In the genomic region with DNA sequence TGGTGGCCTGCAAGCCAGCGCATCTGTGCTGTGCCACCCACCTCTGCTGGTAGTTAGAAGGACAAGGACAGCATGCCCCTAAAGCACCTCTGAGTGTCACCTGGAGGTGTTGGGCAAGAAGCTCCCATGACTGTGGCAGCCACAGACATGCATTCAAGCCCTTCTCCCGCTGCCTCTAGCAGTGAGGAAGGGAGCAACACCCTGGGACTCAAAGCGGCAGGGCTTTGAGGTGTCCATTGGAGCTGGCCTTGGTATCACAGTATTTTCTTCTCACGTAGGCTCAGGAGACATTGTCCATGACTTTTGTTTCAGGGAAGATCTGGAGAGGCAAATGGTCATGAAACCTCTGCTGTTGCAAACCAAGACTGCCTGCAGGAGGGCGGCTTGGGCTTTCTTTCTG, we compare ENCODE assay signal across 8 cellular contexts.
"Had no signal": no experiment of that assay in that cellular context is flagged by ENCODE, and none has a peak within 500 bp of the region (broad histone marks: within the 10 kb centered on the region; RNA-seq: fewer than 3 reads in every experiment).

No MANE protein-coding gene starts in this region.

- H3K4me3 Mint-ChIP-seq: IgD-negative memory B cell had no signal

- ATAC-seq: K562 had no signal

- H3K4me2 ChIP-seq: KMS-11 had no signal

- H3K27ac ChIP-seq: HL-60, KMS-11 had no signal

- H3K27ac Mint-ChIP-seq: IgD-negative memory B cell had no signal

- H3K9me3 Mint-ChIP-seq: IgD-negative memory B cell had no signal

- H3K9ac ChIP-seq: KMS-11 had no signal

- H3K36me3 Mint-ChIP-seq: IgD-negative memory B cell had no signal

- DNase-seq: IMR-90, KBM-7, KG1 had no signal

- H3K4me3 ChIP-seq: K562 had no signal

- H3K4me1 Mint-ChIP-seq: IgD-negative memory B cell had no signal

- FAIRE-seq: HTR-8/SVneo, K562 had no signal
